8 cellular contexts compared by ENCODE assay signal in the genomic region with DNA sequence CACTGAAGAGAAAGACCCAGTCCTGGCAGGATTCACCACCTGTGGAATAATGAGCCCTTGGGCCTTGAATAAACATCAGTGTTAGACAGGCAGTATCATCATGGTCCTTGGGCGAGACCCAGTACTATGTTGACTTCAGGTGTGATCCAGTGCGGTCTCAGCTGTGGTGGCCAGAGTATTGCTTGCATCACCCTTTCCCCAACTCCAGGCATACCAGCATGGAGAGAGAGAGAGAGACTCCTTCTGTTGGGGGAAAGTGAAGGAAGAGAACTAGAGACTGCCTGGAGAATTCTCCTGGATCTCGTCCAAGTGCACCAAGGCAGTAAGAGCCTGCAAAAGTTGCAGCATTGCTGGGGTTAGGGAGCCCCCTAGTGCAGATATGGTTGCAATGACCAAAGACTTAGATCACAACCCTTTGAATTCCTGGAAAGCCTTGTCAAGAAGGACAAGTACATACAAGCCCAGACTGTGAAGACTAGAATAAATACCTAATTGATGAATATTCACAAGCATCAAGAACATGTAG.
DNase-seq lines count a peak whose midpoint lies in the region; ATAC-seq, FAIRE-seq and TF ChIP-seq lines count a peak whose summit lies in the region.

No MANE protein-coding gene starts in this region.

- H3K9me2 ChIP-seq in hepatocyte (replicated peaks; ENCODE audit: insufficient read depth) = no peaks in the 10 kb centered on the region

- H3K4me1 ChIP-seq in SJSA1 (replicated peaks) = no peaks in the 10 kb centered on the region
- H3K4me1 ChIP-seq in adipocyte (ENCODE audit: control insufficient read depth, insufficient read depth, low read length) = no peaks in the 10 kb centered on the region
- no peaks in the 10 kb centered on the region for H3K4me1 ChIP-seq in hepatocyte (ENCODE audit: insufficient read depth)

- 55% methylated on average over 3 of the region's 3 CpGs for WGBS in hepatocyte (ENCODE audit: low lambda C conversion rate, missing lambda C conversion rate)

- H3K9me3 ChIP-seq in SJSA1 (replicated peaks) (0 out of 2 replicates have a peak, but pooled peaks cover 2% of the 10 kb centered on the region), adipocyte (ENCODE audit: control insufficient read depth, low read length) (no peaks in the 10 kb centered on the region), hepatocyte (ENCODE audit: low read depth) (no peaks in the 10 kb centered on the region)

- ATAC-seq in GM18519 (IDR thresholded peaks at IDR 0.05; ENCODE audit: low FRiP score, unreplicated experiment) = no peak

- TF ChIP-seq CTCF in hepatocyte (IDR thresholded peaks at IDR 0.05; ENCODE audit: poor library complexity) = peak; percentile 60

- no peak overlapping the region for H3K4me2 ChIP-seq in hepatocyte

- no peak overlapping the region for H3K9ac ChIP-seq in adipocyte (ENCODE audit: low read length)

- TF ChIP-seq POLR2A in GM12892 (IDR thresholded peaks at IDR 0.05; ENCODE audit: low read depth, low read length) = no peak

- no peaks in the 10 kb centered on the region for H3K27me3 ChIP-seq in SJSA1 (replicated peaks)
- no peaks in the 10 kb centered on the region for H3K27me3 ChIP-seq in adipocyte (replicated peaks; ENCODE audit: control insufficient read depth, insufficient read depth, low read length)
- no peaks in the 10 kb centered on the region for H3K27me3 ChIP-seq in hepatocyte

- H2AFZ ChIP-seq in hepatocyte = no peak overlapping the region

- H3K4me3 ChIP-seq in SJSA1 (no peak overlapping the region), adipocyte (ENCODE audit: low read length) (no peak overlapping the region), hepatocyte (no peak overlapping the region)

- H3K79me2 ChIP-seq in hepatocyte = no peaks in the 10 kb centered on the region

- FAIRE-seq in A204.1 (lab: Jason Lieb, UNC) = peak; percentile 83
- FAIRE-seq in GM12892 (lab: Jason Lieb, UNC) = peak; percentile 80

- H3K27ac ChIP-seq in SJSA1 (no peak overlapping the region), hepatocyte (no peak overlapping the region)

- no peaks in the 10 kb centered on the region for H3K36me3 ChIP-seq in SJSA1
- no peaks in the 10 kb centered on the region for H3K36me3 ChIP-seq in adipocyte (ENCODE audit: control insufficient read depth, insufficient read depth, low read length, severe bottlenecking)
- no peaks in the 10 kb centered on the region for H3K36me3 ChIP-seq in hepatocyte (replicated peaks; ENCODE audit: insufficient read depth, low read depth)

- no peaks in the 10 kb centered on the region for H4K20me1 ChIP-seq in hepatocyte (ENCODE audit: insufficient read depth, poor library complexity, severe bottlenecking)

- DNase-seq in GM12892 (ENCODE audit: insufficient read length) = no peak
- DNase-seq in NCI-H1048 (lab: John Stamatoyannopoulos, UW) = peak; percentile 40
- DNase-seq in SJSA1 (ENCODE audit: low read depth in 1 of 2, low spot score in 2 of 2) = peak; percentile 11 to 61
- peak; percentile 91 for DNase-seq in adipocyte (ENCODE audit: low read depth)
- DNase-seq in hepatocyte (ENCODE audit: low spot score) = peak; percentile 84
- DNase-seq in smooth muscle cell of the brain vasculature (ENCODE audit: low read depth, low spot score) = peak; percentile 55
